17 cellular contexts compared by ENCODE assay signal in genomic region chr6:149261364-149261763, GRCh38. TPM values are rescaled to one million over a fixed set of nuclear protein-coding genes. Genes with fewer than 3 reads are reported as not detected.
DNase-seq lines count a peak whose midpoint lies in the region; ATAC-seq and TF ChIP-seq lines count a peak whose summit lies in the region.
"Had no signal": no experiment of that assay in that cellular context is flagged by ENCODE, and none has a peak within 500 bp of the region (broad histone marks: within the 10 kb centered on the region; RNA-seq: fewer than 3 reads in every experiment).

No MANE protein-coding gene starts in this region.

- CTCF ChIA-PET in T-cell (lab: Charles Lee), result no interaction called here
- CTCF ChIA-PET in PC-9 (lab: Charles Lee), result no interaction called here

- H3K4me3 ChIP-seq in PC-9, result no peak overlapping the region
- H3K4me3 ChIP-seq: MG63, Peyer's patch had no signal

- no peaks in the 10 kb centered on the region for H3K9me2 ChIP-seq in PC-9 (ENCODE audit: insufficient read depth)

- DNase-seq in activated naive CD4-positive, alpha-beta T cell treated with anti-CD3 and anti-CD28 coated beads, Interleukin-2, amount 50 U/mL, for 16 hours, result no peak
- no peak for DNase-seq in T-cell
- DNase-seq in activated naive CD8-positive, alpha-beta T cell treated with anti-CD3 and anti-CD28 coated beads for 36 hours, result no peak
- DNase-seq in stimulated activated naive CD8-positive, alpha-beta T cell treated with anti-CD3 and anti-CD28 coated beads, Interleukin-15, amount 100 ng/mL, for 72 hours, result no peak
- DNase-seq in PC-9, result no peak
- DNase-seq: H9, MG63, NCI-H1092 treated with DMSO at 0.1 percent for 48 hours, NCI-H1694, NCI-H446 treated with DMSO at 0.1 percent for 48 hours, NCI-H748 treated with DMSO at 0.1 percent for 48 hours, Peyer's patch, Right ventricle myocardium superior had no signal

- no peak for TF ChIP-seq CTCF in PC-9 (conservative IDR thresholded peaks at IDR 0.05)

- no peaks in the 10 kb centered on the region for H3K79me2 ChIP-seq in PC-9 (ENCODE audit: low read depth)

- H3K4me2 ChIP-seq in PC-9, result no peak overlapping the region
- H3K4me2 ChIP-seq: KMS-11 had no signal

- H3K27ac ChIP-seq in PC-9, result no peak overlapping the region
- H3K27ac ChIP-seq: KMS-11, Peyer's patch had no signal

- no peaks in the 10 kb centered on the region for H3K36me3 Mint-ChIP-seq in activated naive CD4-positive, alpha-beta T cell treated with anti-CD3 and anti-CD28 coated beads, Interleukin-2, amount 50 U/mL, for 24 hours
- H3K36me3 Mint-ChIP-seq in T-cell, result no peaks in the 10 kb centered on the region
- H3K36me3 Mint-ChIP-seq in activated naive CD8-positive, alpha-beta T cell treated with anti-CD3 and anti-CD28 coated beads for 36 hours, result no peaks in the 10 kb centered on the region

- no peaks in the 10 kb centered on the region for H4K20me1 ChIP-seq in PC-9 (ENCODE audit: insufficient read depth)

- H3K27ac Mint-ChIP-seq in activated naive CD4-positive, alpha-beta T cell treated with anti-CD3 and anti-CD28 coated beads, Interleukin-2, amount 50 U/mL, for 24 hours, result peak overlapping the region; percentile 65
- peak overlapping the region; percentile 90 to 91 for H3K27ac Mint-ChIP-seq in T-cell
- H3K27ac Mint-ChIP-seq in activated naive CD8-positive, alpha-beta T cell treated with anti-CD3 and anti-CD28 coated beads for 36 hours, result peak overlapping the region; percentile 75
- peak overlapping the region in 1 of 2 donors; percentile 87 for H3K27ac Mint-ChIP-seq in stimulated activated naive CD8-positive, alpha-beta T cell treated with anti-CD3 and anti-CD28 coated beads, Interleukin-15, amount 100 ng/mL, for 72 hours
- H3K27ac Mint-ChIP-seq: H9 had no signal

- H3K4me3 Mint-ChIP-seq in activated naive CD4-positive, alpha-beta T cell treated with anti-CD3 and anti-CD28 coated beads, Interleukin-2, amount 50 U/mL, for 24 hours, result peak overlapping the region; percentile 65
- H3K4me3 Mint-ChIP-seq in T-cell, result peak overlapping the region; percentile 19 to 36 (median 34)
- peak overlapping the region; percentile 8 for H3K4me3 Mint-ChIP-seq in activated naive CD8-positive, alpha-beta T cell treated with anti-CD3 and anti-CD28 coated beads for 36 hours
- H3K4me3 Mint-ChIP-seq in stimulated activated naive CD8-positive, alpha-beta T cell treated with anti-CD3 and anti-CD28 coated beads, Interleukin-15, amount 100 ng/mL, for 72 hours, result peak overlapping the region; percentile 49 to 63
- H3K4me3 Mint-ChIP-seq: H9 had no signal

- H2AFZ ChIP-seq in PC-9, result no peak overlapping the region

- H3F3A ChIP-seq in PC-9 (ENCODE audit: insufficient read depth, low read depth), result no peaks in the 10 kb centered on the region

- peaks cover 65% of the 10 kb centered on the region for H3K4me1 Mint-ChIP-seq in activated naive CD4-positive, alpha-beta T cell treated with anti-CD3 and anti-CD28 coated beads, Interleukin-2, amount 50 U/mL, for 24 hours
- peaks cover 48 to 65% (median 55%) of the 10 kb centered on the region in 3 donors for H3K4me1 Mint-ChIP-seq in T-cell
- H3K4me1 Mint-ChIP-seq in activated naive CD8-positive, alpha-beta T cell treated with anti-CD3 and anti-CD28 coated beads for 36 hours, result peaks cover 50% of the 10 kb centered on the region
- H3K4me1 Mint-ChIP-seq in stimulated activated naive CD8-positive, alpha-beta T cell treated with anti-CD3 and anti-CD28 coated beads, Interleukin-15, amount 100 ng/mL, for 72 hours, result peaks cover 76% of the 10 kb centered on the region

- BruUV-seq in PC-9 (replicated peaks; lab: Mats Ljungman, UMichigan), result no TSS peak

- no peaks in the 10 kb centered on the region for H3K9me3 ChIP-seq in PC-9 (ENCODE audit: insufficient read depth, low read depth)
- H3K9me3 ChIP-seq: MG63, Peyer's patch had no signal

- H3K4me1 ChIP-seq in PC-9 (replicated peaks; ENCODE audit: insufficient read depth), result no peaks in the 10 kb centered on the region

- no peaks in the 10 kb centered on the region for H3K36me3 ChIP-seq in PC-9 (ENCODE audit: low read depth)
- H3K36me3 ChIP-seq: MG63, Peyer's patch had no signal

- ATAC-seq in T-cell (replicated peaks in 1 of 4) (peak; percentile 50 to 77 (median 54)), GM21423 (IDR thresholded peaks at IDR 0.05; ENCODE audit: unreplicated experiment) (no peak)
- no peak for ATAC-seq in stimulated activated naive CD8-positive, alpha-beta T cell treated with anti-CD3 and anti-CD28 coated beads, Interleukin-15, amount 100 ng/mL, for 72 hours
- ATAC-seq: HepG2 had no signal

- no peaks in the 10 kb centered on the region for H3K9me3 Mint-ChIP-seq in activated naive CD4-positive, alpha-beta T cell treated with anti-CD3 and anti-CD28 coated beads, Interleukin-2, amount 50 U/mL, for 24 hours
- H3K9me3 Mint-ChIP-seq in T-cell, result no peaks in the 10 kb centered on the region
- H3K9me3 Mint-ChIP-seq in activated naive CD8-positive, alpha-beta T cell treated with anti-CD3 and anti-CD28 coated beads for 36 hours, result no peaks in the 10 kb centered on the region
- H3K9me3 Mint-ChIP-seq in stimulated activated naive CD8-positive, alpha-beta T cell treated with anti-CD3 and anti-CD28 coated beads, Interleukin-15, amount 100 ng/mL, for 72 hours, result no peaks in the 10 kb centered on the region
- H3K9me3 Mint-ChIP-seq: H9 had no signal

- POLR2A ChIA-PET in T-cell (lab: Charles Lee), result interaction anchor here (0.5 to 1.1 kb wide), 3 partner anchors 9 to 26 kb away, joined by 3 to 6 read pairs (median 3); no protein-coding TSS in a partner anchor
- POLR2A ChIA-PET in PC-9 (lab: Charles Lee; ENCODE audit: unreplicated experiment), result interaction anchor here (0.9 kb wide), 1 partner anchor 185 kb away, joined by 3 read pairs; no protein-coding TSS in a partner anchor

- no peaks in the 10 kb centered on the region for H3K27me3 ChIP-seq in PC-9 (ENCODE audit: insufficient read depth, low read depth)
- H3K27me3 ChIP-seq: MG63, Peyer's patch had no signal

- intact Hi-C loops in PC-9 (cut with micrococcal nuclease; ENCODE audit: unreplicated experiment), result no loop called here

- no peaks in the 10 kb centered on the region for H3K27me3 Mint-ChIP-seq in activated naive CD4-positive, alpha-beta T cell treated with anti-CD3 and anti-CD28 coated beads, Interleukin-2, amount 50 U/mL, for 24 hours
- H3K27me3 Mint-ChIP-seq in T-cell, result no peaks in the 10 kb centered on the region
- H3K27me3 Mint-ChIP-seq in activated naive CD8-positive, alpha-beta T cell treated with anti-CD3 and anti-CD28 coated beads for 36 hours, result no peaks in the 10 kb centered on the region
- no peaks in the 10 kb centered on the region for H3K27me3 Mint-ChIP-seq in stimulated activated naive CD8-positive, alpha-beta T cell treated with anti-CD3 and anti-CD28 coated beads, Interleukin-15, amount 100 ng/mL, for 72 hours

RNA-seq across cellular contexts. Expression of gene TAB2, which starts 56.1 kb away (rescaled TPM):
- 100 to 1,000 TPM; 128 to 160 (median 146) TPM for total RNA-seq in T-cell
- total RNA-seq in activated naive CD8-positive, alpha-beta T cell treated with anti-CD3 and anti-CD28 coated beads for 36 hours, result 10 to 100 TPM; 55.5 to 56.1 TPM
- 33.3 and 45.8 TPM in 2 replicates for total RNA-seq in PC-9 (2021)

Comparison
In these comparisons a context has a peak if more than half of its experiments do, and no peak if none do; other contexts are left out.
1. H3K4me3 Mint-ChIP-seq: peak in every context shown above with its lines; median percentile 65 in activated naive CD4-positive, alpha-beta T cell treated with anti-CD3 and anti-CD28 coated beads, Interleukin-2, amount 50 U/mL, for 24 hours; 56 in stimulated activated naive CD8-positive, alpha-beta T cell treated with anti-CD3 and anti-CD28 coated beads, Interleukin-15, amount 100 ng/mL, for 72 hours; 34 in T-cell; 8 in activated naive CD8-positive, alpha-beta T cell treated with anti-CD3 and anti-CD28 coated beads for 36 hours.
2. ATAC-seq: peak in T-cell (4 of 4); none in stimulated activated naive CD8-positive, alpha-beta T cell treated with anti-CD3 and anti-CD28 coated beads, Interleukin-15, amount 100 ng/mL, for 72 hours (single experiment) and GM21423 (single experiment).